Comparison of ENCODE assay signal across 16 cellular contexts in genomic region chr2:75021672-75022071, GRCh38.
A peak's percentile ranks its signal among the peaks of the same experiment; 100 is the strongest.
DNase-seq lines count a peak whose midpoint lies in the region; ATAC-seq and TF ChIP-seq lines count a peak whose summit lies in the region.
"Had no signal": no experiment of that assay in that cellular context is flagged by ENCODE, and none has a peak within 500 bp of the region (broad histone marks: within the 10 kb centered on the region; RNA-seq: fewer than 3 reads in every experiment).

No MANE protein-coding gene starts in this region.

- no peaks in the 10 kb centered on the region for H3K9me3 ChIP-seq in uterus

- no peak for TF ChIP-seq CTCF in omental fat pad (IDR thresholded peaks at IDR 0.05)
- TF ChIP-seq CTCF in uterus (IDR thresholded peaks at IDR 0.05), result no peak

- H3K36me3 ChIP-seq in uterus, result no peaks in the 10 kb centered on the region

- DNase-seq in COLO829 (ENCODE audit: low spot score) (peak; percentile 53), HuH-7.5 (ENCODE audit: low spot score) (peak; percentile 21), fibroblast of gingiva (ENCODE audit: low read depth) (peak; percentile 57), omental fat pad (ENCODE audit: low spot score) (no peak), SIG-M5 (lab: John Stamatoyannopoulos, UW) (no peak), NCI-H1417 (lab: John Stamatoyannopoulos, UW) (no peak), uterus (no peak)
- DNase-seq: activated B cell treated with CpG ODN at 0.5 μM for 24 hours; activated CD8-positive, alpha-beta memory T cell treated with anti-CD3 and anti-CD28 coated beads, Interleukin-2, amount 10 ng/mL, durations not matched to agents 7 days and 5 days; activated naive CD4-positive, alpha-beta T cell treated with anti-CD3 and anti-CD28 coated beads, Interleukin-2, amount 10 ng/mL, durations not matched to agents 7 days and 5 days; COR-L47; NCI-H345; retina; stimulated activated naive CD4-positive, alpha-beta T cell treated with Interleukin-2 at 50 U/mL for 16 hours; SW 1271 had no signal

- intact Hi-C loops in uterus (cut with DNase I; ENCODE audit: low total_unique reads), result no loop called here

- no peak overlapping the region for H3K27ac ChIP-seq in uterus

- no peak for TF ChIP-seq POLR2A in uterus (IDR thresholded peaks at IDR 0.05)

- no peaks in the 10 kb centered on the region for H3K4me1 ChIP-seq in uterus

- no peak overlapping the region for H3K4me3 ChIP-seq in uterus

- no peaks in the 10 kb centered on the region for H3K27me3 ChIP-seq in uterus

- ATAC-seq in omental fat pad (ENCODE audit: low FRiP score), result peak; percentile 53
- no peak for ATAC-seq in GM18907 (IDR thresholded peaks at IDR 0.05; ENCODE audit: unreplicated experiment)
- ATAC-seq: activated CD8-positive, alpha-beta memory T cell treated with anti-CD3 and anti-CD28 coated beads, Interleukin-2, amount 10 ng/mL, durations not matched to agents 7 days and 5 days had no signal

Comparison
In these comparisons a context has a peak if more than half of its experiments do, and no peak if none do; other contexts are left out.
1. DNase-seq: peak in COLO829 (single experiment), HuH-7.5 (single experiment) and fibroblast of gingiva (single experiment); none in omental fat pad (single experiment), SIG-M5 (single experiment), NCI-H1417 (0 of 3) and uterus (0 of 2).